ENCODE assay signal across 8 cellular contexts in the genomic region with DNA sequence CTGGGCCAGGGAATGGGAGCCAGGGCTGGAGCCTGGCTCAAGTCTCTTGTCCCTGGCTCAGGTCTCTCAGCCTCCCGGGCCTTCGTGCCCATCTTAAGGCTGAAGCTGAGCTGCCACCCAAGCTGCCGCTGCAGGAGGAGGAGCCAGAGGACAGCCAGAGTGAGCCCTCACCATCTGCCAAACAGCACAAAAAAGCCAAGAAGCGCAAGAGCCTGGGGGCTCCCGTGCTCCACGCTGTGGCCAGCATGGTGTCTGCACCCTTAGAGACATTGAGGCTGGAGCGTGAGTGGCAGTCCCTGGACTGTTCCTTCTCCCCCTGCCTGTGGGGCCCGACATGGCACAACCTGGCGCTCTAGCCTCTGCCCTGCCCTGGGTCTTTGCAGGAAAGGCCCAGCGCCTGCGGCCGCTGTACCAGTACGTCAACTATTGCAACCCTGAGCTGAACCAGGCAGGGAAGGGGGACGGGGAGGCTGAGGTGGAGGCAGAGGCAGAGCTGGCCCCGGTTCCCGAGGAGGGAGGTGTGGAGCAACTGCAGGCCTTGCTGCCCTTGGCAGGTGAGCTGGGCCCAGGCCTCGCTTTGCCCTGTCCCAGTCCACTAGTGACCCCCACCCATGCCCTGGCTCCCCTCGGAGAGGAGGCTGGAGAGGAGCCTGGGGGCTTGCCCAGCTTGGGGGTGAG. TPM values are rescaled to one million over a fixed set of nuclear protein-coding genes. Genes with fewer than 3 reads are reported as not detected.
DNase-seq lines count a peak whose midpoint lies in the region; ATAC-seq and TF ChIP-seq lines count a peak whose summit lies in the region.

No MANE protein-coding gene starts in this region.

- H3K36me3 Mint-ChIP-seq in activated T-cell treated with anti-CD3 and anti-CD28 coated beads, Interleukin-2, amount 50 U/mL, for 4 hours (ENCODE audit: insufficient read depth), result peaks cover 2% of the 10 kb centered on the region
- H3K36me3 Mint-ChIP-seq in nephron progenitor cell (ENCODE audit: low read depth), result peaks cover 15% of the 10 kb centered on the region

- H3K27ac Mint-ChIP-seq in nephron progenitor cell, result no peak overlapping the region

- peaks cover 20% of the 10 kb centered on the region for H3K4me1 Mint-ChIP-seq in activated T-cell treated with anti-CD3 and anti-CD28 coated beads, Interleukin-2, amount 50 U/mL, for 4 hours (ENCODE audit: low read depth)
- H3K4me1 Mint-ChIP-seq in nephron progenitor cell, result peaks cover 28% of the 10 kb centered on the region

- H3K4me3 Mint-ChIP-seq in activated T-cell treated with anti-CD3 and anti-CD28 coated beads, Interleukin-2, amount 50 U/mL, for 4 hours, result peak overlapping the region; percentile 82
- peak overlapping the region; percentile 18 for H3K4me3 Mint-ChIP-seq in nephron progenitor cell

- peak; percentile 72 for TF ChIP-seq CTCF in nephron progenitor cell (IDR thresholded peaks at IDR 0.05)

- peak; percentile 63 for DNase-seq in COLO829 (ENCODE audit: low spot score)
- DNase-seq in HS-27A (ENCODE audit: low read depth), result peak; percentile 81
- DNase-seq in OCI-M1 (lab: John Stamatoyannopoulos, UW), result peak; percentile 95
- peak; percentile 75 for DNase-seq in activated T-cell treated with anti-CD3 and anti-CD28 coated beads, Interleukin-2, amount 50 U/mL, for 4 hours
- peak; percentile 93 for DNase-seq in fibroblast of gingiva (ENCODE audit: low read depth)
- peak; percentile 77 for DNase-seq in nephron progenitor cell
- peak; percentile 74 for DNase-seq in stimulated activated naive CD4-positive, alpha-beta T cell treated with Interleukin-2 at 50 U/mL for 16 hours (lab: John Stamatoyannopoulos, UW)

- H3K9me3 Mint-ChIP-seq in activated T-cell treated with anti-CD3 and anti-CD28 coated beads, Interleukin-2, amount 50 U/mL, for 4 hours, result no peaks in the 10 kb centered on the region
- no peaks in the 10 kb centered on the region for H3K9me3 Mint-ChIP-seq in nephron progenitor cell

- H3K27me3 Mint-ChIP-seq in activated T-cell treated with anti-CD3 and anti-CD28 coated beads, Interleukin-2, amount 50 U/mL, for 4 hours (ENCODE audit: low read depth), result no peaks in the 10 kb centered on the region
- peaks cover 3% of the 10 kb centered on the region for H3K27me3 Mint-ChIP-seq in nephron progenitor cell (ENCODE audit: low read depth, poor library complexity)

- peak; percentile 53 for ATAC-seq in GM19455 (IDR thresholded peaks at IDR 0.05; ENCODE audit: unreplicated experiment)
- ATAC-seq in activated T-cell treated with anti-CD3 and anti-CD28 coated beads, Interleukin-2, amount 50 U/mL, for 4 hours, result peak; percentile 85 to 86

RNA-seq across cellular contexts. Expression of a gene that starts 1.3 kb away (rescaled TPM):
- under 1 TPM; 0.35 to 0.63 (median 0.46) TPM for total RNA-seq in activated T-cell treated with anti-CD3 and anti-CD28 coated beads, Interleukin-2, amount 50 U/mL, for 4 hours

RNA-seq across cellular contexts. Expression of a gene that starts 1.4 kb away (rescaled TPM):
- total RNA-seq in activated T-cell treated with anti-CD3 and anti-CD28 coated beads, Interleukin-2, amount 50 U/mL, for 4 hours, result 10 to 100 TPM; 13.9 to 16.7 (median 14.1) TPM

RNA-seq across cellular contexts. Expression of a gene that starts 7.2 kb away (rescaled TPM):
- 10 to 100 TPM; 12.0 to 12.5 (median 12.5) TPM for total RNA-seq in activated T-cell treated with anti-CD3 and anti-CD28 coated beads, Interleukin-2, amount 50 U/mL, for 4 hours

RNA-seq across cellular contexts. Expression of a gene that starts 7.9 kb away (rescaled TPM):
- total RNA-seq in activated T-cell treated with anti-CD3 and anti-CD28 coated beads, Interleukin-2, amount 50 U/mL, for 4 hours, result 10 to 100 TPM; 87.5 to 89.7 (median 89.4) TPM

RNA-seq across cellular contexts. Expression of a gene that starts 23.0 kb away (rescaled TPM):
- 100 to 1,000 TPM; 204 to 221 (median 207) TPM for total RNA-seq in activated T-cell treated with anti-CD3 and anti-CD28 coated beads, Interleukin-2, amount 50 U/mL, for 4 hours

Comparison
In these comparisons a context has a peak if more than half of its experiments do, and no peak if none do; other contexts are left out.
1. Peak in every context shown above with its lines: DNase-seq and ATAC-seq.